Comparison of ENCODE assay signal across 21 cellular contexts in the genomic region with DNA sequence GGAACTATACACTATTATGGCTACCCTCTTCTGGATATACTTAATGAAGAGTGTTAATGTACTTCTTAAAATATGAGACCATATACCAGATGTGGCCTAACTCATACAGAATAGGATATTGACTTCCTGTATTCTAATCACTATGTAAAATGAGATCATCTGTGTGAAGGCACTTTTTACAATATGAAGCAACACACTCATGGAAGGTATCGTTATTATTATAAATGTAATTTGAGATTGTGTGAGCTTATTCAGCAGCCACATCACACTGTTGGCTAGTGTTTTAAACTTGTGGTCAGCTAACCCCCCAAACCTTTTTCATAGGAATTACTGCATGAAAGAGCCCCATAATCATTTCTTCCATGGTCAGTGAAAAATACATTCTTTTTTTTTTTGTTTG.
A peak's percentile ranks its signal among the peaks of the same experiment; 100 is the strongest.
DNase-seq lines count a peak whose midpoint lies in the region; ATAC-seq, FAIRE-seq and TF ChIP-seq lines count a peak whose summit lies in the region.
"Had no signal": no experiment of that assay in that cellular context is flagged by ENCODE, and none has a peak within 500 bp of the region (broad histone marks: within the 10 kb centered on the region; RNA-seq: fewer than 3 reads in every experiment).

No MANE protein-coding gene starts in this region.

- TF ChIP-seq CTCF in bronchial epithelial cell (IDR thresholded peaks at IDR 0.05; ENCODE audit: insufficient read depth, low read length, severe bottlenecking) (no peak), osteoblast (IDR thresholded peaks at IDR 0.05; ENCODE audit: extremely low read depth, low read depth, low read length) (no peak)

- no peaks in the 10 kb centered on the region for H3K36me3 ChIP-seq in adipocyte (ENCODE audit: control insufficient read depth, insufficient read depth, low read length, severe bottlenecking)
- no peaks in the 10 kb centered on the region for H3K36me3 ChIP-seq in bronchial epithelial cell (ENCODE audit: control insufficient read depth, insufficient read depth, low read length)
- H3K36me3 ChIP-seq in osteoblast (ENCODE audit: insufficient read depth, low read length), result no peaks in the 10 kb centered on the region
- H3K36me3 ChIP-seq: BE2C, SJSA1 had no signal

- H3K4me1 ChIP-seq in adipocyte (ENCODE audit: control insufficient read depth, insufficient read depth, low read length) (no peaks in the 10 kb centered on the region), osteoblast (ENCODE audit: insufficient read depth, low read length) (no peaks in the 10 kb centered on the region)
- H3K4me1 ChIP-seq: BE2C, SJSA1 had no signal

- no peaks in the 10 kb centered on the region for H3K79me2 ChIP-seq in osteoblast (ENCODE audit: insufficient read depth, low read length)

- no peak overlapping the region for H3K27ac ChIP-seq in osteoblast (ENCODE audit: low read depth, low read length)
- H3K27ac ChIP-seq: SJSA1 had no signal

- H3K9ac ChIP-seq in adipocyte (ENCODE audit: low read length), result no peak overlapping the region

- H3K9me3 ChIP-seq in adipocyte (ENCODE audit: control insufficient read depth, low read length), result peaks cover 25% of the 10 kb centered on the region
- no peaks in the 10 kb centered on the region for H3K9me3 ChIP-seq in osteoblast (ENCODE audit: low read depth, low read length)
- H3K9me3 ChIP-seq: BE2C, SJSA1 had no signal

- FAIRE-seq in bronchial epithelial cell (lab: Jason Lieb, UNC), result no peak
- FAIRE-seq: A204.1, H54, HepG2, K562 had no signal

- ATAC-seq in HG03135 (IDR thresholded peaks at IDR 0.05; ENCODE audit: unreplicated experiment), result no peak
- ATAC-seq in GM21515 (IDR thresholded peaks at IDR 0.05; ENCODE audit: unreplicated experiment), result no peak
- ATAC-seq: HepG2, K562, Right ventricle myocardium inferior had no signal

- H2AFZ ChIP-seq in osteoblast (ENCODE audit: low read length), result no peak overlapping the region

- H3K4me2 ChIP-seq in osteoblast (ENCODE audit: insufficient read depth, low read length), result no peak overlapping the region

- H3K4me3 ChIP-seq in adipocyte (ENCODE audit: low read length) (no peak overlapping the region), bronchial epithelial cell (ENCODE audit: low read depth, low read length) (no peak overlapping the region), osteoblast (ENCODE audit: insufficient read depth, low read length) (no peak overlapping the region)
- H3K4me3 ChIP-seq: K562, SJSA1 had no signal

- no peaks in the 10 kb centered on the region for H3K27me3 ChIP-seq in adipocyte (replicated peaks; ENCODE audit: control insufficient read depth, insufficient read depth, low read length)
- H3K27me3 ChIP-seq in bronchial epithelial cell (ENCODE audit: control insufficient read depth, insufficient read depth, low read length), result no peaks in the 10 kb centered on the region
- H3K27me3 ChIP-seq in osteoblast (ENCODE audit: insufficient read depth, low read length), result no peaks in the 10 kb centered on the region
- H3K27me3 ChIP-seq: BE2C, SJSA1 had no signal

- DNase-seq in Daoy (ENCODE audit: low read depth), result peak; percentile 3
- DNase-seq in adipocyte (ENCODE audit: low read depth), result peak; percentile 1
- DNase-seq in bronchial epithelial cell (ENCODE audit: low read depth), result peak; percentile 63
- peak; percentile 59 for DNase-seq in osteoblast (ENCODE audit: insufficient read length, low spot score, missing footprints)
- DNase-seq in AG20443 (ENCODE audit: low spot score), result no peak
- DNase-seq: BE2C, MV-4-11, NCI-H1105 treated with DMSO at 0.1 percent for 48 hours, NCI-H2029 treated with DMSO at 0.1 percent for 48 hours, NCI-H2171, NCI-H345, NCI-H526 treated with DMSO at 0.1 percent for 48 hours, OCI-M1 had no signal

- H4K20me1 ChIP-seq in osteoblast (ENCODE audit: insufficient read depth, low read length), result no peaks in the 10 kb centered on the region
